ENCODE assay signal across 9 cellular contexts in genomic region chr4:155974476-155974749, GRCh38. TPM values are rescaled to one million over a fixed set of nuclear protein-coding genes. Genes with fewer than 3 reads are reported as not detected.
A peak's percentile ranks its signal among the peaks of the same experiment; 100 is the strongest.
DNase-seq lines count a peak whose midpoint lies in the region; ATAC-seq and TF ChIP-seq lines count a peak whose summit lies in the region.
"Had no signal": no experiment of that assay in that cellular context is flagged by ENCODE, and none has a peak within 500 bp of the region (broad histone marks: within the 10 kb centered on the region; RNA-seq: fewer than 3 reads in every experiment).

No MANE protein-coding gene starts in this region.

- H3K27me3 ChIP-seq in adrenal gland = peaks cover 4% of the 10 kb centered on the region
- H3K27me3 ChIP-seq in suprapubic skin = no peaks in the 10 kb centered on the region

- intact Hi-C loops in adrenal gland (cut with DNase I) = no loop called here

- H3K27ac ChIP-seq in adrenal gland (no peak overlapping the region), suprapubic skin (no peak overlapping the region)

- DNase-seq in A172 (ENCODE audit: low spot score) (peak; percentile 51), pons (ENCODE audit: low spot score) (no peak), adrenal gland (no peak), suprapubic skin (ENCODE audit: low spot score in 2 of 2) (no peak)
- no peak for DNase-seq in stimulated activated CD4-positive, alpha-beta T cell treated with anti-CD3 and anti-CD28 coated beads, Interleukin-1b, Interleukin-23, amount 100 ng/mL, for 48 hours
- DNase-seq: SK-N-SH had no signal

- H3K4me3 ChIP-seq in adrenal gland (no peak overlapping the region), suprapubic skin (no peak overlapping the region)

- ATAC-seq in GM19324 (IDR thresholded peaks at IDR 0.05; ENCODE audit: low FRiP score, unreplicated experiment) (peak; percentile 88), HG02798 (IDR thresholded peaks at IDR 0.05; ENCODE audit: poor library complexity, unreplicated experiment) (peak; percentile 98), HG03558 (IDR thresholded peaks at IDR 0.05; ENCODE audit: extremely low read depth, unreplicated experiment) (peak; percentile 87)

- no peak for TF ChIP-seq EP300 in suprapubic skin (IDR thresholded peaks at IDR 0.05)

- H3K4me1 ChIP-seq in adrenal gland (replicated peaks in 1 of 2) = no peaks in the 10 kb centered on the region
- H3K4me1 ChIP-seq in suprapubic skin = peaks cover 9% of the 10 kb centered on the region

- TF ChIP-seq CTCF in adrenal gland (IDR thresholded peaks at IDR 0.05) = no peak
- no peak for TF ChIP-seq CTCF in suprapubic skin (IDR thresholded peaks at IDR 0.05)

- H3K36me3 ChIP-seq in adrenal gland (replicated peaks in 1 of 2) (no peaks in the 10 kb centered on the region), suprapubic skin (no peaks in the 10 kb centered on the region)

- H3K9me3 ChIP-seq in adrenal gland (replicated peaks in 1 of 3) (no peaks in the 10 kb centered on the region), suprapubic skin (no peaks in the 10 kb centered on the region)
- H3K9me3 ChIP-seq: SK-N-SH had no signal

- TF ChIP-seq POLR2A in adrenal gland (IDR thresholded peaks at IDR 0.05) (no peak), suprapubic skin (IDR thresholded peaks at IDR 0.05) (no peak)

- WGBS in adrenal gland, 4 donors = 69 to 81% (median 73%) methylated on average over 1 of the region's 1 CpG
- WGBS in suprapubic skin = 64% methylated on average over 1 of the region's 1 CpG

RNA-seq across cellular contexts. Expression of gene CTSO, which starts 20.7 kb away (rescaled TPM):
- total RNA-seq in A172 (2014; rRNA removed; shearing (Covaris generic)) = 14.1 and 14.6 TPM in 2 replicates
- total RNA-seq in adrenal gland = 10 to 100 TPM; 23.0 to 46.9 (median 33.4) TPM
- polyA plus RNA-seq in adrenal gland = 10 to 100 TPM in 1 of 3 donors, 1 to 10 TPM in 2; 5.0 to 45.3 (median 5.4) TPM
- total RNA-seq in suprapubic skin = 1 to 10 TPM; 5.7 to 8.0 (median 7.6) TPM
